In the genomic region with DNA sequence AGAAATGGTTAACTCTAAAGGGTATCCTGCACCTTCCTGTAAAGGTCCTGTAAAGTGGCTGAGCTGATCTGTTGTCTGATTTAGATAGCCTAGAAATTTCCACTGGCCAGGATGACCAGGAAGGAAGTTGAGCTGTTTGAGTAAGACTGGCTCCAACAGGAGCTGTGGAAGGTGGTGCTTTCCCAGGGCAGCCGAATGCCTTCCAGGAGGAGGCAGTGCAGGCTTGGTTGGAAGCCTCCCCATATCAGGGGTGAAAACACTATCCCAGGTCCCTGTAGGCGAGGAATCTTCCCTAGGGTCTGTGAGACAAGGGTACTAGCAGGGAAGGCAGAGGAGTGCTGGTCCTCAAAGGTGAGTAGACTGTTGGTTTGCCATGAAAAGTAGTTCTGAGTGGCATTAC, we compare ENCODE assay signal across 11 cellular contexts.
A peak's percentile ranks its signal among the peaks of the same experiment; 100 is the strongest.
DNase-seq lines count a peak whose midpoint lies in the region; ATAC-seq and TF ChIP-seq lines count a peak whose summit lies in the region.
"Had no signal": no experiment of that assay in that cellular context is flagged by ENCODE, and none has a peak within 500 bp of the region (broad histone marks: within the 10 kb centered on the region; RNA-seq: fewer than 3 reads in every experiment).

No MANE protein-coding gene starts in this region.

- H3K9me3 ChIP-seq in psoas muscle: no peaks in the 10 kb centered on the region
- no peaks in the 10 kb centered on the region for H3K9me3 ChIP-seq in spleen

- no peak overlapping the region for H3K27ac ChIP-seq in foreskin keratinocyte
- H3K27ac ChIP-seq in psoas muscle: no peak overlapping the region
- no peak overlapping the region for H3K27ac ChIP-seq in spleen
- H3K27ac ChIP-seq: epithelial cell of prostate, KMS-11 had no signal

- H3K4me1 ChIP-seq in foreskin keratinocyte: no peaks in the 10 kb centered on the region
- H3K4me1 ChIP-seq in psoas muscle: no peaks in the 10 kb centered on the region
- H3K4me1 ChIP-seq in spleen: no peaks in the 10 kb centered on the region

- ATAC-seq in foreskin keratinocyte (peak; percentile 75), psoas muscle (peak; percentile 63 to 76 (median 71))

- H3K27me3 ChIP-seq in foreskin keratinocyte: peaks cover 17% of the 10 kb centered on the region
- H3K27me3 ChIP-seq in psoas muscle (ENCODE audit: insufficient read depth in 3 of 3, low read length in 2 of 3): no peaks in the 10 kb centered on the region
- no peaks in the 10 kb centered on the region for H3K27me3 ChIP-seq in spleen (replicated peaks in 1 of 7)

- DNase-seq in ELR (ENCODE audit: low read depth): peak; percentile 32
- DNase-seq in OCI-M1 (lab: John Stamatoyannopoulos, UW): peak; percentile 28
- peak; percentile 10 to 32 for DNase-seq in foreskin keratinocyte
- no peak for DNase-seq in psoas muscle
- no peak for DNase-seq in spleen
- DNase-seq in NCI-H2196 (lab: John Stamatoyannopoulos, UW; ENCODE audit: unreplicated experiment): no peak
- no peak for DNase-seq in NCI-H1694 treated with DMSO at 0.1 percent for 48 hours (lab: John Stamatoyannopoulos, UW)
- DNase-seq in KG1 (lab: John Stamatoyannopoulos, UW): no peak
- DNase-seq: activated CD4-positive, alpha-beta T cell treated with anti-CD3 and anti-CD28 coated beads, Interleukin-2, amount 10 ng/mL, durations not matched to agents 7 days and 5 days had no signal

- no peaks in the 10 kb centered on the region for H3K36me3 ChIP-seq in psoas muscle (ENCODE audit: insufficient read depth in 1 of 2, low read depth in 1 of 2)
- H3K36me3 ChIP-seq in spleen: no peaks in the 10 kb centered on the region

- no peak overlapping the region for H3K4me3 ChIP-seq in psoas muscle
- no peak overlapping the region for H3K4me3 ChIP-seq in spleen

- intact Hi-C loops in psoas muscle (cut with DNase I): no loop called here
- intact Hi-C loops in spleen (cut with DNase I; ENCODE audit: low total_unique reads): no loop called here

- peak; percentile 65 for TF ChIP-seq CTCF in foreskin keratinocyte (conservative IDR thresholded peaks at IDR 0.05)
- TF ChIP-seq CTCF in psoas muscle (IDR thresholded peaks at IDR 0.05): peak; percentile 46
- peak in 1 of 11 experiments; percentile 9 for TF ChIP-seq CTCF in spleen (IDR thresholded peaks at IDR 0.05 in 8 of 11, conservative IDR thresholded peaks at IDR 0.05 in 3 of 11)

- TF ChIP-seq POLR2A in spleen (IDR thresholded peaks at IDR 0.05): no peak

- 72 to 81% (median 76%) methylated on average over 2 of the region's 2 CpGs for WGBS in psoas muscle, 3 donors
- 69 to 86% (median 72%) methylated on average over 2 of the region's 2 CpGs for WGBS in spleen, 5 donors

Comparison
In these comparisons a context has a peak if more than half of its experiments do, and no peak if none do; other contexts are left out.
1. DNase-seq: peak in ELR (single experiment), OCI-M1 (single experiment) and foreskin keratinocyte (2 of 2); none in psoas muscle (0 of 2), spleen (single experiment), NCI-H2196 (single experiment), NCI-H1694 treated with DMSO at 0.1 percent for 48 hours (single experiment) and KG1 (single experiment).